ENCODE assay signal across 26 cellular contexts in genomic region chrX:107442914-107443527, GRCh38. TPM values are rescaled to one million over a fixed set of nuclear protein-coding genes. Genes with fewer than 3 reads are reported as not detected.
A peak's percentile ranks its signal among the peaks of the same experiment; 100 is the strongest.
DNase-seq lines count a peak whose midpoint lies in the region; ATAC-seq and TF ChIP-seq lines count a peak whose summit lies in the region.
"Had no signal": no experiment of that assay in that cellular context is flagged by ENCODE, and none has a peak within 500 bp of the region (broad histone marks: within the 10 kb centered on the region; RNA-seq: fewer than 3 reads in every experiment).

No MANE protein-coding gene starts in this region.

- TF ChIP-seq POLR2A in lower leg skin (IDR thresholded peaks at IDR 0.05) = no peak

- H3K9ac ChIP-seq in colonic mucosa (ENCODE audit: low read depth in 2 of 2, low read length in 2 of 2) = no peak overlapping the region
- H3K9ac ChIP-seq: parathyroid adenoma had no signal

- H3K27ac ChIP-seq in colonic mucosa (no peak overlapping the region), upper lobe of right lung (no peak overlapping the region)
- H3K27ac ChIP-seq: 22Rv1, ascending aorta, lower lobe of right lung, parathyroid adenoma, RWPE1, testis had no signal

- H3K4me3 ChIP-seq in colonic mucosa = no peak overlapping the region
- H3K4me3 ChIP-seq in upper lobe of right lung = no peak overlapping the region
- H3K4me3 ChIP-seq in lower leg skin (ENCODE audit: low read depth, poor library complexity, severe bottlenecking) = no peak overlapping the region
- H3K4me3 ChIP-seq: ascending aorta, lower lobe of right lung, testis had no signal

- in situ Hi-C loops in ACHN (cut with HindIII; ENCODE audit: low pct_ligation_motif_present, low pct_unique_long_range_greater_than_20kb, low sequenced_read_pairs) = no loop called here

- no peaks in the 10 kb centered on the region for H3K36me3 ChIP-seq in colonic mucosa
- H3K36me3 ChIP-seq in upper lobe of right lung = no peaks in the 10 kb centered on the region
- H3K36me3 ChIP-seq: ascending aorta, lower lobe of right lung had no signal

- H3K27me3 ChIP-seq in colonic mucosa (no peaks in the 10 kb centered on the region), upper lobe of right lung (no peaks in the 10 kb centered on the region)
- H3K27me3 ChIP-seq: ascending aorta, testis had no signal

- H3K4me1 ChIP-seq in colonic mucosa (no peaks in the 10 kb centered on the region), upper lobe of right lung (no peaks in the 10 kb centered on the region)
- H3K4me1 ChIP-seq: ascending aorta, lower lobe of right lung, parathyroid adenoma, testis had no signal

- intact Hi-C loops in colonic mucosa (cut with DNase I) (no loop called here), upper lobe of right lung (cut with DNase I) (no loop called here), lower leg skin (cut with DNase I; ENCODE audit: low total_unique reads) (loop anchor here (5.0 kb wide), 1 partner anchor 621 kb away; no protein-coding TSS in a partner anchor)

- 33 to 40% methylated on average over 3 of the region's 3 CpGs for whole genome bisulfite sequencing in lower leg skin, 2 donors

- DNase-seq in DMS79 treated with DMSO at 0.1 percent for 48 hours (lab: John Stamatoyannopoulos, UW) = peak; percentile 7
- DNase-seq in DMS79 (lab: John Stamatoyannopoulos, UW) = no peak
- DNase-seq in NCI-H345 (lab: John Stamatoyannopoulos, UW) = peak; percentile 62
- DNase-seq in colonic mucosa = peak; percentile 47
- DNase-seq in upper lobe of right lung = no peak
- DNase-seq in ACHN = no peak
- no peak for DNase-seq in NCI-H1436 (lab: John Stamatoyannopoulos, UW)
- DNase-seq in lower leg skin (ENCODE audit: low spot score in 2 of 2) = no peak
- DNase-seq: activated B cell treated with CpG ODN at 0.5 μM for 24 hours; activated CD8-positive, alpha-beta memory T cell treated with anti-CD3 and anti-CD28 coated beads, Interleukin-2, amount 50 U/mL, for 4 hours; activated naive CD8-positive, alpha-beta T cell treated with anti-CD3 and anti-CD28 coated beads for 36 hours; CD8-positive, alpha-beta T cell; central memory CD4-positive, alpha-beta T cell; dermis blood vessel endothelial cell; DND-41; lower lobe of right lung; NCI-H1930; right cardiac atrium; stimulated activated CD4-positive, alpha-beta T cell treated with anti-CD3 and anti-CD28 coated beads, Interleukin-12 subunit alpha, Interleukin-12 subunit beta, amount 100 ng/mL, for 4 hours; stimulated activated CD4-positive, alpha-beta T cell treated with anti-CD3 and anti-CD28 coated beads, Interleukin-4, amount 100 ng/mL, for 24 hours; stimulated activated naive CD4-positive, alpha-beta T cell; testis had no signal

- peak; percentile 36 for ATAC-seq in upper lobe of right lung
- ATAC-seq: CD8-positive, alpha-beta T cell; right cardiac atrium had no signal

- TF ChIP-seq CTCF in colonic mucosa (IDR thresholded peaks at IDR 0.05) = no peak
- TF ChIP-seq CTCF in upper lobe of right lung (IDR thresholded peaks at IDR 0.05) = no peak
- no peak for TF ChIP-seq CTCF in lower leg skin (IDR thresholded peaks at IDR 0.05)

- H3K9me3 ChIP-seq in colonic mucosa (no peaks in the 10 kb centered on the region), upper lobe of right lung (no peaks in the 10 kb centered on the region)
- H3K9me3 ChIP-seq: ascending aorta, lower lobe of right lung, testis had no signal

RNA-seq across cellular contexts. Expression of gene FRMPD3, which starts 6.4 kb away (rescaled TPM):
- under 1 TPM; 0.13 to 0.42 TPM for total RNA-seq in colonic mucosa
- 0.17 TPM for total RNA-seq in upper lobe of right lung
- under 1 TPM in 1 of 4 donors, not detected in 3; 0.05 TPM for total RNA-seq in lower leg skin
- total RNA-seq: activated naive CD8-positive, alpha-beta T cell treated with anti-CD3 and anti-CD28 coated beads for 36 hours; dermis blood vessel endothelial cell had no signal

Comparison
In these comparisons a context has a peak if more than half of its experiments do, and no peak if none do; other contexts are left out.
1. DNase-seq: peak in DMS79 treated with DMSO at 0.1 percent for 48 hours (single experiment), NCI-H345 (single experiment) and colonic mucosa (single experiment); none in DMS79 (single experiment), upper lobe of right lung (single experiment), ACHN (single experiment), NCI-H1436 (single experiment) and lower leg skin (0 of 2).